12 cellular contexts compared by ENCODE assay signal in genomic region chr2:230905448-230906430, GRCh38. TPM values are rescaled to one million over a fixed set of nuclear protein-coding genes. Genes with fewer than 3 reads are reported as not detected.
DNase-seq lines count a peak whose midpoint lies in the region; ATAC-seq and TF ChIP-seq lines count a peak whose summit lies in the region.
"Had no signal": no experiment of that assay in that cellular context is flagged by ENCODE, and none has a peak within 500 bp of the region (broad histone marks: within the 10 kb centered on the region; RNA-seq: fewer than 3 reads in every experiment).

No MANE protein-coding gene starts in this region.

- H3K4me1 ChIP-seq in CD8-positive, alpha-beta memory T cell (ENCODE audit: insufficient read depth, low read length), result peaks cover 18% of the 10 kb centered on the region

- H3K36me3 ChIP-seq in CD8-positive, alpha-beta memory T cell (ENCODE audit: insufficient read depth, low read length), result no peaks in the 10 kb centered on the region
- H3K36me3 ChIP-seq: cardiac muscle cell had no signal

- DNase-seq in CD8-positive, alpha-beta memory T cell, result peak; percentile 26 to 90 (median 67)
- DNase-seq in activated CD4-positive, CD25-positive, alpha-beta regulatory T cell (lab: John Stamatoyannopoulos, UW), result peak; percentile 51 to 73 (median 61)
- DNase-seq in astrocyte of the spinal cord (ENCODE audit: low read depth, low spot score) (peak; percentile 23), NCI-H2081 (lab: John Stamatoyannopoulos, UW) (no peak), substantia nigra (lab: John Stamatoyannopoulos, UW) (no peak), AG08395 (ENCODE audit: low spot score) (no peak)
- peak; percentile 67 to 73 for DNase-seq in stimulated activated CD4-positive, alpha-beta T cell treated with anti-CD3 and anti-CD28 coated beads, Interleukin-15, amount 100 ng/mL, for 1 hour (ENCODE audit: low read depth in 1 of 2, low spot score in 1 of 2)

- H3K27me3 ChIP-seq in CD8-positive, alpha-beta memory T cell (ENCODE audit: insufficient read depth, low read length, poor library complexity, severe bottlenecking), result no peaks in the 10 kb centered on the region

- CTCF ChIA-PET in CD8-positive, alpha-beta memory T cell (lab: Charles Lee), result interaction anchor here (1.0 to 13.8 kb wide), 8 partner anchors 8 to 80 kb away, joined by 3 to 129 read pairs (median 5); partner anchors contain the start of gene GPR55

- POLR2A ChIA-PET in CD8-positive, alpha-beta memory T cell (lab: Charles Lee), result interaction anchor here (0.7 to 1.1 kb wide), 3 partner anchors 18 to 79 kb away, joined by 3 to 4 read pairs (median 3); no protein-coding TSS in a partner anchor

- in situ Hi-C loops in astrocyte of the spinal cord (cut with HindIII; ENCODE audit: low sequenced_read_pairs), result no loop called here

- H3K4me3 Mint-ChIP-seq in CD8-positive, alpha-beta memory T cell, result peak overlapping the region in 2 of 7 donors; percentile 10 to 34
- H3K4me3 Mint-ChIP-seq: nephron had no signal

- H3K4me1 Mint-ChIP-seq in CD8-positive, alpha-beta memory T cell, result peaks cover 23 to 67% (median 46%) of the 10 kb centered on the region in 3 donors

- no peak for TF ChIP-seq CTCF in astrocyte of the spinal cord (IDR thresholded peaks at IDR 0.05; ENCODE audit: low read depth, low read length)

- H3K27ac Mint-ChIP-seq in CD8-positive, alpha-beta memory T cell, result peak overlapping the region in 5 of 8 donors; percentile 37 to 83 (median 57)
- H3K27ac Mint-ChIP-seq: nephron had no signal

- no peak overlapping the region for H3K4me3 ChIP-seq in CD8-positive, alpha-beta memory T cell (ENCODE audit: low read length)
- H3K4me3 ChIP-seq in astrocyte of the spinal cord (ENCODE audit: low read depth, low read length), result no peak overlapping the region
- H3K4me3 ChIP-seq: cardiac muscle cell had no signal

- peaks cover 0 to 39% (median 0%) of the 10 kb centered on the region in 3 donors for H3K36me3 Mint-ChIP-seq in CD8-positive, alpha-beta memory T cell

- peaks cover 3 to 4% of the 10 kb centered on the region in 2 donors for H3K27me3 Mint-ChIP-seq in CD8-positive, alpha-beta memory T cell

- ATAC-seq in HG02571 (IDR thresholded peaks at IDR 0.05; ENCODE audit: unreplicated experiment), result no peak

- H3K27ac ChIP-seq in CD8-positive, alpha-beta memory T cell (ENCODE audit: low read depth, low read length), result no peak overlapping the region
- no peak overlapping the region for H3K27ac ChIP-seq in substantia nigra (ENCODE audit: low read depth, low read length, poor library complexity, severe bottlenecking)
- H3K27ac ChIP-seq: cardiac muscle cell had no signal

- no peaks in the 10 kb centered on the region for H3K9me3 Mint-ChIP-seq in CD8-positive, alpha-beta memory T cell
- H3K9me3 Mint-ChIP-seq: nephron had no signal

- no peaks in the 10 kb centered on the region for H3K9me3 ChIP-seq in CD8-positive, alpha-beta memory T cell (ENCODE audit: low read length)

RNA-seq across cellular contexts. Expression of gene GPR55, which starts 19.3 kb away (rescaled TPM):
- 10 to 100 TPM; 11.1 to 11.6 TPM for total RNA-seq in CD8-positive, alpha-beta memory T cell
- 3.5 TPM for polyA plus RNA-seq in CD8-positive, alpha-beta memory T cell
- total RNA-seq: cardiac muscle cell, Daoy, HT-29 had no signal
- polyA plus RNA-seq: cardiac muscle cell had no signal

RNA-seq across cellular contexts. Expression of gene ITM2C, which starts 41.0 kb away (rescaled TPM):
- 10 to 100 TPM; 56.1 to 58.6 TPM for total RNA-seq in CD8-positive, alpha-beta memory T cell
- 50.1 TPM for polyA plus RNA-seq in CD8-positive, alpha-beta memory T cell

Comparison
In these comparisons a context has a peak if more than half of its experiments do, and no peak if none do; other contexts are left out.
1. DNase-seq: peak in CD8-positive, alpha-beta memory T cell (5 of 5), activated CD4-positive, CD25-positive, alpha-beta regulatory T cell (4 of 4), astrocyte of the spinal cord (single experiment) and stimulated activated CD4-positive, alpha-beta T cell treated with anti-CD3 and anti-CD28 coated beads, Interleukin-15, amount 100 ng/mL, for 1 hour (2 of 2); none in NCI-H2081 (0 of 2), substantia nigra (0 of 49) and AG08395 (single experiment).